Comparison of ENCODE assay signal across 30 cellular contexts in genomic region chr7:3888096-3888495, GRCh38.
DNase-seq lines count a peak whose midpoint lies in the region; ATAC-seq and TF ChIP-seq lines count a peak whose summit lies in the region.
"Had no signal": no experiment of that assay in that cellular context is flagged by ENCODE, and none has a peak within 500 bp of the region (broad histone marks: within the 10 kb centered on the region; RNA-seq: fewer than 3 reads in every experiment).

No MANE protein-coding gene starts in this region.

- H3K4me1 ChIP-seq in subcutaneous abdominal adipose tissue (ENCODE audit: control insufficient read depth in 5 of 5, insufficient read depth in 5 of 5, low read length in 5 of 5): peaks cover 0 to 11% (median 2%) of the 10 kb centered on the region in 5 donors
- H3K4me1 ChIP-seq: neural progenitor cell, pancreas, right atrium auricular region, stomach, tibial nerve had no signal

- no peak for TF ChIP-seq POLR2A in lower leg skin (IDR thresholded peaks at IDR 0.05)

- H3K4me3 ChIP-seq in coronary artery (no peak overlapping the region), lower leg skin (ENCODE audit: low read depth, poor library complexity, severe bottlenecking) (no peak overlapping the region), subcutaneous abdominal adipose tissue (ENCODE audit: low read depth in 1 of 5, low read length in 5 of 5) (no peak overlapping the region)
- H3K4me3 ChIP-seq: BLaER1 treated with 17β-estradiol and CSF1 and Interleukin-3, amounts not matched to agents 10 nM and 100 nM; neural progenitor cell; pancreas; right atrium auricular region; stomach; tibial nerve had no signal

- peak overlapping the region in 2 of 5 donors; percentile 10 to 42 for H3K9ac ChIP-seq in subcutaneous abdominal adipose tissue (ENCODE audit: low read length in 5 of 5)
- H3K9ac ChIP-seq: BLaER1 treated with 17β-estradiol and CSF1 and Interleukin-3, amounts not matched to agents 10 nM and 100 nM; neural progenitor cell had no signal

- TF ChIP-seq CTCF in coronary artery (IDR thresholded peaks at IDR 0.05): no peak
- no peak for TF ChIP-seq CTCF in lower leg skin (IDR thresholded peaks at IDR 0.05)

- H3K9me3 ChIP-seq in subcutaneous abdominal adipose tissue (ENCODE audit: control insufficient read depth in 5 of 5, low read length in 5 of 5): no peaks in the 10 kb centered on the region
- H3K9me3 ChIP-seq: pancreas, right atrium auricular region, stomach, tibial nerve had no signal

- 48 to 57% methylated on average over 8 of the region's 8 CpGs for WGBS in lower leg skin, 2 donors

- H3K27ac ChIP-seq in coronary artery: no peak overlapping the region
- peak overlapping the region; percentile 7 for H3K27ac ChIP-seq in subcutaneous abdominal adipose tissue (ENCODE audit: low read depth, low read length)
- H3K27ac ChIP-seq: BLaER1 treated with 17β-estradiol and CSF1 and Interleukin-3, amounts not matched to agents 10 nM and 100 nM; brain microvascular endothelial cell; neural progenitor cell; pancreas; right atrium auricular region; stomach; tibial nerve had no signal

- intact Hi-C loops in lower leg skin (cut with DNase I; ENCODE audit: low total_unique reads): no loop called here

- H3K27me3 ChIP-seq in subcutaneous abdominal adipose tissue (ENCODE audit: control insufficient read depth in 5 of 5, insufficient read depth in 4 of 5, low read length in 5 of 5): peaks cover 0 to 3% (median 0%) of the 10 kb centered on the region in 5 donors
- H3K27me3 ChIP-seq: BLaER1 treated with 17β-estradiol and CSF1 and Interleukin-3, amounts not matched to agents 10 nM and 100 nM; brain microvascular endothelial cell; neural progenitor cell; pancreas; right atrium auricular region; stomach; tibial nerve had no signal

- ATAC-seq in GM19023 (IDR thresholded peaks at IDR 0.05; ENCODE audit: unreplicated experiment): no peak
- ATAC-seq: T-helper 17 cell had no signal

- H3K36me3 ChIP-seq in subcutaneous abdominal adipose tissue (ENCODE audit: control insufficient read depth in 5 of 5, insufficient read depth in 5 of 5, low read length in 5 of 5): no peaks in the 10 kb centered on the region
- H3K36me3 ChIP-seq: BLaER1 treated with 17β-estradiol and CSF1 and Interleukin-3, amounts not matched to agents 10 nM and 100 nM; brain microvascular endothelial cell; neural progenitor cell; pancreas; right atrium auricular region; stomach; tibial nerve had no signal

- DNase-seq in NCI-H226 (peak; percentile 65), coronary artery (ENCODE audit: low spot score) (peak; percentile 62), lower leg skin (ENCODE audit: low spot score in 2 of 2) (peak; percentile 70 to 90), SIG-M5 treated with dmso at 0.1 percent for 504 hours (lab: John Stamatoyannopoulos, UW; ENCODE audit: unreplicated experiment) (no peak), islet precursor cell (no peak)
- no peak for DNase-seq in stimulated activated naive CD4-positive, alpha-beta T cell (lab: John Stamatoyannopoulos, UW)
- DNase-seq: activated CD4-positive, alpha-beta T cell treated with anti-CD3 and anti-CD28 coated beads, Interleukin-2, amount 50 U/mL, for 4 hours; activated CD4-positive, CD25-positive, alpha-beta regulatory T cell; activated CD8-positive, alpha-beta memory T cell treated with anti-CD3 and anti-CD28 coated beads, Interleukin-2, amount 50 U/mL, for 48 hours; activated naive CD4-positive, alpha-beta T cell treated with Interleukin-2 at 50 U/mL for 16 hours; brain microvascular endothelial cell; effector CD4-positive, alpha-beta T cell; hypothalamus; immature natural killer cell; KBM-7; MM.1S; NCI-H1105 treated with DMSO at 0.1 percent for 48 hours; NCI-H187 treated with DMSO at 0.1 percent for 48 hours; NCI-H526; NK-92 treated with Interleukin-12 subunit alpha and Interleukin-12 subunit beta, amount 100 ng/mL, for 24 hours; pancreas; stimulated activated CD4-positive, alpha-beta T cell treated with anti-CD3 and anti-CD28 coated beads, Interleukin-2, amount 100 ng/mL, for 48 hours; stomach; T-helper 17 cell had no signal

Comparison
In these comparisons a context has a peak if more than half of its experiments do, and no peak if none do; other contexts are left out.
1. DNase-seq: peak in NCI-H226 (single experiment), coronary artery (single experiment) and lower leg skin (2 of 2); none in SIG-M5 treated with dmso at 0.1 percent for 504 hours (single experiment), islet precursor cell (single experiment) and stimulated activated naive CD4-positive, alpha-beta T cell (0 of 6).